Comparison of ENCODE assay signal across 8 cellular contexts in genomic region chr6:70668499-70668812, GRCh38. TPM values are rescaled to one million over a fixed set of nuclear protein-coding genes. Genes with fewer than 3 reads are reported as not detected.
DNase-seq lines count a peak whose midpoint lies in the region; ATAC-seq and TF ChIP-seq lines count a peak whose summit lies in the region.

No MANE protein-coding gene starts in this region.

- peak overlapping the region; percentile 55 to 97 (median 90) for H3K27ac Mint-ChIP-seq in CD8-positive, alpha-beta memory T cell

- H3K27me3 Mint-ChIP-seq in CD8-positive, alpha-beta memory T cell = no peaks in the 10 kb centered on the region

- H3K27ac ChIP-seq in CD8-positive, alpha-beta memory T cell (ENCODE audit: low read depth, low read length) = peak overlapping the region; percentile 69
- peak overlapping the region; percentile 68; the same call in 1 of the 2 replicates for H3K27ac ChIP-seq in GM23248
- peak overlapping the region; percentile 86 for H3K27ac ChIP-seq in SJCRH30
- H3K27ac ChIP-seq in osteoblast (ENCODE audit: low read depth, low read length) = peak overlapping the region; percentile 68

- POLR2A ChIA-PET in CD8-positive, alpha-beta memory T cell (lab: Charles Lee) = interaction anchor here (0.9 to 1.9 kb wide), 2 partner anchors 9 to 16 kb away, joined by 3 to 8 read pairs; no protein-coding TSS in a partner anchor

- H3K36me3 ChIP-seq in CD8-positive, alpha-beta memory T cell (ENCODE audit: insufficient read depth, low read length) = no peaks in the 10 kb centered on the region
- H3K36me3 ChIP-seq in GM23248 (ENCODE audit: low read depth) (no peaks in the 10 kb centered on the region), SJCRH30 (no peaks in the 10 kb centered on the region), osteoblast (ENCODE audit: insufficient read depth, low read length) (no peaks in the 10 kb centered on the region)

- peak overlapping the region; percentile 86 for H3K9ac ChIP-seq in GM23248

- H2AFZ ChIP-seq in GM23248 = peak overlapping the region; percentile 99
- peak overlapping the region; percentile 98 for H2AFZ ChIP-seq in osteoblast (ENCODE audit: low read length)

- H3K4me2 ChIP-seq in GM23248 (ENCODE audit: unreplicated experiment) = peak overlapping the region; percentile 100
- peak overlapping the region; percentile 89 for H3K4me2 ChIP-seq in osteoblast (ENCODE audit: insufficient read depth, low read length)

- 0 to 1% methylated on average over 7 to 8 of the region's 8 CpGs for WGBS in GM23248 (ENCODE audit: low coverage in 1 of 2, low lambda C conversion rate in 2 of 2, missing lambda C conversion rate in 2 of 2), 2 experiments

- H3F3A ChIP-seq in GM23248 (ENCODE audit: insufficient read depth) = 0 out of 2 replicates have a peak, but pooled peaks cover 6% of the 10 kb centered on the region

- peaks cover 4% of the 10 kb centered on the region; the same call in 1 of the 2 replicates for H4K20me1 ChIP-seq in GM23248 (ENCODE audit: insufficient read depth)
- peaks cover 21% of the 10 kb centered on the region for H4K20me1 ChIP-seq in osteoblast (ENCODE audit: insufficient read depth, low read length)

- CTCF ChIA-PET in CD8-positive, alpha-beta memory T cell (lab: Charles Lee) = interaction anchor here (1.0 to 2.3 kb wide), 7 partner anchors 9 to 102 kb away, joined by 3 to 10 read pairs (median 4); partner anchors contain the start of gene SDHAF4

- H3K36me3 Mint-ChIP-seq in CD8-positive, alpha-beta memory T cell = peaks cover 0 to 6% (median 0%) of the 10 kb centered on the region in 3 donors

- H3K4me3 ChIP-seq in CD8-positive, alpha-beta memory T cell (ENCODE audit: low read length) = peak overlapping the region; percentile 58
- peak overlapping the region; percentile 94 for H3K4me3 ChIP-seq in GM23248
- peak overlapping the region; percentile 93 for H3K4me3 ChIP-seq in SJCRH30
- peak overlapping the region; percentile 74 for H3K4me3 ChIP-seq in epithelial cell of proximal tubule (ENCODE audit: low read depth, low read length)
- H3K4me3 ChIP-seq in osteoblast (ENCODE audit: insufficient read depth, low read length) = peak overlapping the region; percentile 92

- H3K9me2 ChIP-seq in GM23248 (ENCODE audit: insufficient read depth) = no peaks in the 10 kb centered on the region

- peaks cover 55 to 61% (median 58%) of the 10 kb centered on the region in 3 donors for H3K4me1 Mint-ChIP-seq in CD8-positive, alpha-beta memory T cell

- H3K9me3 Mint-ChIP-seq in CD8-positive, alpha-beta memory T cell = no peaks in the 10 kb centered on the region

- no peaks in the 10 kb centered on the region for H3K9me3 ChIP-seq in CD8-positive, alpha-beta memory T cell (ENCODE audit: low read length)
- H3K9me3 ChIP-seq in GM23248 (ENCODE audit: low read depth) (no peaks in the 10 kb centered on the region), SJCRH30 (replicated peaks) (no peaks in the 10 kb centered on the region), osteoblast (ENCODE audit: low read depth, low read length) (no peaks in the 10 kb centered on the region)

- peak overlapping the region; percentile 81 to 95 (median 86) for H3K4me3 Mint-ChIP-seq in CD8-positive, alpha-beta memory T cell

- ATAC-seq in GM21367 (IDR thresholded peaks at IDR 0.05; ENCODE audit: unreplicated experiment) (no peak), HG02798 (IDR thresholded peaks at IDR 0.05; ENCODE audit: poor library complexity, unreplicated experiment) (no peak), HG03571 (IDR thresholded peaks at IDR 0.05; ENCODE audit: unreplicated experiment) (no peak)

- peaks cover 55% of the 10 kb centered on the region for H3K79me2 ChIP-seq in GM23248 (ENCODE audit: insufficient read depth)
- peaks cover 50% of the 10 kb centered on the region for H3K79me2 ChIP-seq in osteoblast (ENCODE audit: insufficient read depth, low read length)

- TF ChIP-seq CTCF in epithelial cell of proximal tubule (conservative IDR thresholded peaks at IDR 0.05; ENCODE audit: low read depth, low read length) = no peak
- TF ChIP-seq CTCF in osteoblast (IDR thresholded peaks at IDR 0.05; ENCODE audit: extremely low read depth, low read depth, low read length) = no peak

- peak in 2 of 5 donors; percentile 38 to 42 for DNase-seq in CD8-positive, alpha-beta memory T cell
- DNase-seq in GM23248 = peak; percentile 68
- no peak for DNase-seq in SJCRH30
- no peak for DNase-seq in epithelial cell of proximal tubule (ENCODE audit: low read depth)
- DNase-seq in osteoblast (ENCODE audit: insufficient read length, low spot score, missing footprints) = no peak

- peaks cover 32% of the 10 kb centered on the region for H3K4me1 ChIP-seq in CD8-positive, alpha-beta memory T cell (ENCODE audit: insufficient read depth, low read length)
- H3K4me1 ChIP-seq in GM23248 (ENCODE audit: insufficient read depth) (peaks cover 15% of the 10 kb centered on the region), SJCRH30 (peaks cover 8% of the 10 kb centered on the region), osteoblast (ENCODE audit: insufficient read depth, low read length) (peaks cover 15% of the 10 kb centered on the region)

- in situ Hi-C loops in GM23248 (cut with MboI) = no loop called here

- H3K27me3 ChIP-seq in CD8-positive, alpha-beta memory T cell (ENCODE audit: insufficient read depth, low read length, poor library complexity, severe bottlenecking) = no peaks in the 10 kb centered on the region
- H3K27me3 ChIP-seq in GM23248 (replicated peaks; ENCODE audit: insufficient read depth) (no peaks in the 10 kb centered on the region), SJCRH30 (no peaks in the 10 kb centered on the region), osteoblast (ENCODE audit: insufficient read depth, low read length) (no peaks in the 10 kb centered on the region)

RNA-seq across cellular contexts. Expression of gene SMAP1, which starts 0.8 kb away (rescaled TPM):
- total RNA-seq in CD8-positive, alpha-beta memory T cell = 10 to 100 TPM; 20.1 to 23.8 TPM
- 29.8 TPM for polyA plus RNA-seq in CD8-positive, alpha-beta memory T cell
- 13.7 and 18.4 TPM in 2 replicates for total RNA-seq in GM23248 (2014; rRNA removed; shearing (Covaris generic))
- polyA plus RNA-seq in GM23248 (2016; fragmentation: Nextera tagmentation; extraction: Ambion mirVana) = 18.0 and 20.1 TPM in 2 replicates
- total RNA-seq in SJCRH30 (2014; rRNA removed; shearing (Covaris generic)) = 35.5 and 35.7 TPM in 2 replicates
- total RNA-seq in epithelial cell of proximal tubule (19.6 and 24.7 TPM in 2 replicates), osteoblast (33.7 and 37.7 TPM in 2 replicates)
